ENCODE assay signal across 9 cellular contexts in the genomic region with DNA sequence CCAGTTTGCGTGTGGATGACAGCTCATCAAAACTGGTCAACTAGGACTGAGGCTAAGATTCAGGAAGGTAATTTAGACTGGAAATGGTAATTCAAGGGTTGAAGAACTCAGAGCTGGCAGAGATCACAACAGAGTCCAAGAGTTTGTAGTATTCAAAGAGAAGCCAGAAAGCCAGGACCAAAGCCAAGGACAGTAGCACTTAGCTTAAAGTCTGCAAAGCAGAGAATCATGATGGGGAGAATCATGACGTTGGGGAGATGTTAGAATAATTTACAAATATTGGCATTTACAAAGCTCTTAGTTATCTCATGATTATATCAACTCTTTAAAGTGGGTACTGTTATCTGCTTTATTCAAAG. TPM values are rescaled to one million over a fixed set of nuclear protein-coding genes. Genes with fewer than 3 reads are reported as not detected.
DNase-seq lines count a peak whose midpoint lies in the region; ATAC-seq and TF ChIP-seq lines count a peak whose summit lies in the region.
"Had no signal": no experiment of that assay in that cellular context is flagged by ENCODE, and none has a peak within 500 bp of the region (broad histone marks: within the 10 kb centered on the region; RNA-seq: fewer than 3 reads in every experiment).

No MANE protein-coding gene starts in this region.

- ATAC-seq in HG03520 (IDR thresholded peaks at IDR 0.05; ENCODE audit: unreplicated experiment) (peak; percentile 33), left lung (no peak)

- H3K27ac ChIP-seq in breast epithelium (no peak overlapping the region), left lung (peak overlapping the region in 1 of 2 donors; percentile 35)

- H3K4me3 Mint-ChIP-seq in MCF 10A (ENCODE audit: unreplicated experiment): no peak overlapping the region
- H3K4me3 Mint-ChIP-seq in dendritic cell treated with granulocyte-macrophage colony-stimulating factor and Interleukin-4, amounts not matched to agents 40 ng/mL and 50 ng/mL, for 4 days: peak overlapping the region; percentile 7
- no peak overlapping the region for H3K4me3 Mint-ChIP-seq in activated CD4-positive, alpha-beta T cell treated with anti-CD3 and anti-CD28 coated beads, Interleukin-2, amount 10 ng/mL, durations not matched to agents 7 days and 5 days
- H3K4me3 Mint-ChIP-seq: brain had no signal

- H3K4me1 ChIP-seq in breast epithelium (peaks cover 0 to 6% of the 10 kb centered on the region in 2 donors), left lung (peaks cover 7 to 50% of the 10 kb centered on the region in 2 donors)

- H3K36me3 ChIP-seq in breast epithelium: no peaks in the 10 kb centered on the region
- H3K36me3 ChIP-seq in left lung: peaks cover 0 to 28% of the 10 kb centered on the region in 2 donors

- POLR2A ChIA-PET in MCF 10A (lab: Yijun Ruan, JAX): interaction anchor here (1.0 to 4.5 kb wide), 5 partner anchors 10 to 33 kb away, joined by 3 to 20 read pairs (median 6); partner anchors contain the start of gene RNF11
- POLR2A ChIA-PET in activated CD4-positive, alpha-beta T cell treated with anti-CD3 and anti-CD28 coated beads, Interleukin-2, amount 10 ng/mL, durations not matched to agents 7 days and 5 days (lab: Charles Lee): no interaction called here

- H3K27me3 Mint-ChIP-seq in MCF 10A (ENCODE audit: insufficient read depth, unreplicated experiment): no peaks in the 10 kb centered on the region
- H3K27me3 Mint-ChIP-seq in dendritic cell treated with granulocyte-macrophage colony-stimulating factor and Interleukin-4, amounts not matched to agents 40 ng/mL and 50 ng/mL, for 4 days: no peaks in the 10 kb centered on the region
- H3K27me3 Mint-ChIP-seq in activated CD4-positive, alpha-beta T cell treated with anti-CD3 and anti-CD28 coated beads, Interleukin-2, amount 10 ng/mL, durations not matched to agents 7 days and 5 days: no peaks in the 10 kb centered on the region
- H3K27me3 Mint-ChIP-seq: brain had no signal

- no TSS peak for BruUV-seq in MCF 10A (replicated peaks; lab: Mats Ljungman, UMichigan)

- H3K9me3 Mint-ChIP-seq in MCF 10A (ENCODE audit: unreplicated experiment): no peaks in the 10 kb centered on the region
- no peaks in the 10 kb centered on the region for H3K9me3 Mint-ChIP-seq in dendritic cell treated with granulocyte-macrophage colony-stimulating factor and Interleukin-4, amounts not matched to agents 40 ng/mL and 50 ng/mL, for 4 days
- no peaks in the 10 kb centered on the region for H3K9me3 Mint-ChIP-seq in activated CD4-positive, alpha-beta T cell treated with anti-CD3 and anti-CD28 coated beads, Interleukin-2, amount 10 ng/mL, durations not matched to agents 7 days and 5 days
- H3K9me3 Mint-ChIP-seq: brain had no signal

- peak overlapping the region; percentile 65 for H3K27ac Mint-ChIP-seq in MCF 10A (ENCODE audit: low read depth, unreplicated experiment)
- H3K27ac Mint-ChIP-seq in dendritic cell treated with granulocyte-macrophage colony-stimulating factor and Interleukin-4, amounts not matched to agents 40 ng/mL and 50 ng/mL, for 4 days: peak overlapping the region; percentile 62
- no peak overlapping the region for H3K27ac Mint-ChIP-seq in activated CD4-positive, alpha-beta T cell treated with anti-CD3 and anti-CD28 coated beads, Interleukin-2, amount 10 ng/mL, durations not matched to agents 7 days and 5 days

- H3K36me3 Mint-ChIP-seq in MCF 10A (ENCODE audit: insufficient read depth, unreplicated experiment): peaks cover 23% of the 10 kb centered on the region
- peaks cover 21% of the 10 kb centered on the region for H3K36me3 Mint-ChIP-seq in dendritic cell treated with granulocyte-macrophage colony-stimulating factor and Interleukin-4, amounts not matched to agents 40 ng/mL and 50 ng/mL, for 4 days (ENCODE audit: low read depth)
- H3K36me3 Mint-ChIP-seq in activated CD4-positive, alpha-beta T cell treated with anti-CD3 and anti-CD28 coated beads, Interleukin-2, amount 10 ng/mL, durations not matched to agents 7 days and 5 days (ENCODE audit: low read depth): peaks cover 27% of the 10 kb centered on the region

- intact Hi-C loops in MCF 10A (cut with micrococcal nuclease): no loop called here
- intact Hi-C loops in breast epithelium (cut with DNase I; ENCODE audit: low total_unique reads): no loop called here
- intact Hi-C loops in dendritic cell treated with granulocyte-macrophage colony-stimulating factor and Interleukin-4, amounts not matched to agents 40 ng/mL and 50 ng/mL, for 4 days (cut with micrococcal nuclease): no loop called here
- intact Hi-C loops in left lung (cut with DNase I): no loop called here

- DNase-seq in MCF 10A (ENCODE audit: unreplicated experiment): no peak
- no peak for DNase-seq in breast epithelium (ENCODE audit: low spot score in 2 of 2)
- peak; percentile 26 for DNase-seq in stromal cell of bone marrow (ENCODE audit: low read depth)
- DNase-seq in left lung: no peak
- no peak for DNase-seq in activated CD4-positive, alpha-beta T cell treated with anti-CD3 and anti-CD28 coated beads, Interleukin-2, amount 10 ng/mL, durations not matched to agents 7 days and 5 days
- no peak for DNase-seq in cerebellar cortex (ENCODE audit: low spot score)

- CTCF ChIA-PET in MCF 10A (lab: Yijun Ruan, JAX): interaction anchor here (0.5 to 2.6 kb wide), 2 partner anchors 11 to 395 kb away, joined by 3 to 10 read pairs; no protein-coding TSS in a partner anchor
- CTCF ChIA-PET in activated CD4-positive, alpha-beta T cell treated with anti-CD3 and anti-CD28 coated beads, Interleukin-2, amount 10 ng/mL, durations not matched to agents 7 days and 5 days (lab: Charles Lee): interaction anchor here (0.7 to 1.3 kb wide), 2 partner anchors 27 to 28 kb away, joined by 3 to 5 read pairs; no protein-coding TSS in a partner anchor

- no peaks in the 10 kb centered on the region for H3K27me3 ChIP-seq in breast epithelium
- no peaks in the 10 kb centered on the region for H3K27me3 ChIP-seq in left lung

- TF ChIP-seq CTCF in MCF 10A (IDR thresholded peaks at IDR 0.05; ENCODE audit: unreplicated experiment) (no peak), breast epithelium (IDR thresholded peaks at IDR 0.05) (no peak), left lung (IDR thresholded peaks at IDR 0.05) (no peak)

- TF ChIP-seq POLR2A in breast epithelium (IDR thresholded peaks at IDR 0.05): no peak

- H3K4me3 ChIP-seq in breast epithelium (no peak overlapping the region), left lung (no peak overlapping the region)

- peaks cover 41% of the 10 kb centered on the region for H3K4me1 Mint-ChIP-seq in MCF 10A (ENCODE audit: insufficient read depth, unreplicated experiment)
- peaks cover 50% of the 10 kb centered on the region for H3K4me1 Mint-ChIP-seq in dendritic cell treated with granulocyte-macrophage colony-stimulating factor and Interleukin-4, amounts not matched to agents 40 ng/mL and 50 ng/mL, for 4 days (ENCODE audit: low read depth)
- peaks cover 35% of the 10 kb centered on the region for H3K4me1 Mint-ChIP-seq in activated CD4-positive, alpha-beta T cell treated with anti-CD3 and anti-CD28 coated beads, Interleukin-2, amount 10 ng/mL, durations not matched to agents 7 days and 5 days

- H3K9me3 ChIP-seq in breast epithelium (no peaks in the 10 kb centered on the region), left lung (no peaks in the 10 kb centered on the region)

RNA-seq across cellular contexts. Expression of gene RNF11, which starts 32.6 kb away (rescaled TPM):
- total RNA-seq in MCF 10A (2022): 73.1 and 86.0 TPM in 2 replicates
- total RNA-seq in breast epithelium: 100 to 1,000 TPM in 1 of 3 donors, 10 to 100 TPM in 2; 96.0 to 100 (median 96.9) TPM
- 10 to 100 TPM; 90.1 to 97.4 TPM for total RNA-seq in left lung
- 10 to 100 TPM; 23.4 to 25.9 TPM for total RNA-seq in activated CD4-positive, alpha-beta T cell treated with anti-CD3 and anti-CD28 coated beads, Interleukin-2, amount 10 ng/mL, durations not matched to agents 7 days and 5 days
